ENCODE assay signal across 8 cellular contexts in the genomic region with DNA sequence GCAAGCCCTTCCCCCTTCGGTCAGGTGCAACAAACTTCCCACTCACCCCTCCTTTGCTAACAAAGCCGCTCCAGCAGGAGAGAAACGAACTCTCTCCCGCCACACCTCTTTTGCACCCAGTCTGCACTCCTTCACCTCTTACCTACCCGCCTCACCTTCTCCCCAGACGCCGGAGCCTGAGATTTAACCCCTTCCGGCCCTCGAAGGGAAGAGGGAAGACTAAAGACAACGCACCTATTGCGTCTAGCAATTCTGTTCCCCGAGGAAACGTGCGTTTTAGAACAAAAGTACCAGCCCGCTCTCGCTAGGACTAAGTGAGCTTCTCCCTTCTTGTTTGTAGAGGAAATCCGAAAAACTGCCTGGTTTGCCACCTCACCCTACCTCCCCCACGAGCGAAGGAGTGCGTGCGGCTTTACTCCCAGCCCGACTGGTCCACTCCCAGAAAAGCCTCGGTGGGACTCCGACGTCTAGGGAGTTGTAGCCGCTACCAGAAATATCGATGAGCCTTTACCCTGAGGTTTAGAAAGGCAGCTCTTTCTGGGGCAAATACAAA. TPM values are rescaled to one million over a fixed set of nuclear protein-coding genes. Genes with fewer than 3 reads are reported as not detected.
A peak's percentile ranks its signal among the peaks of the same experiment; 100 is the strongest.
DNase-seq lines count a peak whose midpoint lies in the region; TF ChIP-seq lines count a peak whose summit lies in the region.

No MANE protein-coding gene starts in this region.

- H4K20me1 ChIP-seq in Loucy (ENCODE audit: insufficient read depth, low read length, poor library complexity, severe bottlenecking), result peaks cover 26% of the 10 kb centered on the region

- in situ Hi-C loops in G401 (cut with HindIII; ENCODE audit: low sequenced_read_pairs), result no loop called here

- DNase-seq in G401 (ENCODE audit: low spot score), result peak; percentile 87
- peak; percentile 76 for DNase-seq in H7
- DNase-seq in SHP77 treated with DMSO at 0.1 percent for 48 hours (lab: John Stamatoyannopoulos, UW), result peak; percentile 96
- peak; percentile 32 to 56 (median 48) for DNase-seq in activated naive CD4-positive, alpha-beta T cell (lab: John Stamatoyannopoulos, UW)
- DNase-seq in germinal center (ENCODE audit: low spot score), result peak; percentile 71
- DNase-seq in non-pigmented ciliary epithelial cell (ENCODE audit: low read depth), result peak; percentile 20
- peak; percentile 74 to 87 for DNase-seq in suprapubic skin (ENCODE audit: low spot score in 2 of 2)

- TF ChIP-seq CTCF in Loucy (conservative IDR thresholded peaks at IDR 0.05; ENCODE audit: low read length) (no peak), suprapubic skin (IDR thresholded peaks at IDR 0.05) (no peak)

- H3K9ac ChIP-seq in Loucy (ENCODE audit: low read depth, low read length, poor library complexity, severe bottlenecking), result peak overlapping the region; percentile 82

- H3K9me2 ChIP-seq in Loucy (replicated peaks; ENCODE audit: low read depth, low read length), result no peaks in the 10 kb centered on the region

- no peaks in the 10 kb centered on the region for H3K27me3 ChIP-seq in H7 (ENCODE audit: control insufficient read depth, insufficient read depth, low read length)
- H3K27me3 ChIP-seq in Loucy (ENCODE audit: insufficient read depth, low read length, poor library complexity, severe bottlenecking), result no peaks in the 10 kb centered on the region
- H3K27me3 ChIP-seq in suprapubic skin, result no peaks in the 10 kb centered on the region

- H3K79me2 ChIP-seq in Loucy (ENCODE audit: insufficient read depth, low read length), result peaks cover 56% of the 10 kb centered on the region

- peak overlapping the region; percentile 99 for H3K4me2 ChIP-seq in Loucy (ENCODE audit: low read depth, low read length, poor library complexity, severe bottlenecking)

- H3F3A ChIP-seq in Loucy (ENCODE audit: low read depth), result no peaks in the 10 kb centered on the region

- H3K4me1 ChIP-seq in Loucy (ENCODE audit: insufficient read depth, low read length, poor library complexity, severe bottlenecking) (peaks cover 25% of the 10 kb centered on the region), suprapubic skin (peaks cover 60% of the 10 kb centered on the region)

- no peak for TF ChIP-seq POLR2A in suprapubic skin (IDR thresholded peaks at IDR 0.05)

- H2AFZ ChIP-seq in Loucy (ENCODE audit: low read length), result peak overlapping the region; percentile 98

- under 1% methylated on average over 23 of the region's 27 CpGs for WGBS in suprapubic skin

- H3K27ac ChIP-seq in suprapubic skin, result peak overlapping the region; percentile 91

- H3K4me3 ChIP-seq in H7 (ENCODE audit: insufficient read depth, low read depth, low read length), result peak overlapping the region; percentile 60
- H3K4me3 ChIP-seq in Loucy (ENCODE audit: low read length, poor library complexity, severe bottlenecking), result peak overlapping the region; percentile 96
- H3K4me3 ChIP-seq in suprapubic skin, result peak overlapping the region; percentile 96

- TF ChIP-seq EP300 in suprapubic skin (IDR thresholded peaks at IDR 0.05), result no peak

- H3K36me3 ChIP-seq in H7 (replicated peaks; ENCODE audit: control insufficient read depth, insufficient read depth, low read length), result 0 out of 2 replicates have a peak, but pooled peaks cover 1% of the 10 kb centered on the region
- H3K36me3 ChIP-seq in Loucy (ENCODE audit: insufficient read depth, low read length), result no peaks in the 10 kb centered on the region
- H3K36me3 ChIP-seq in suprapubic skin, result peaks cover 11% of the 10 kb centered on the region

- H3K9me3 ChIP-seq in Loucy (ENCODE audit: insufficient read depth, low read depth, low read length) (no peaks in the 10 kb centered on the region), suprapubic skin (peaks cover 2% of the 10 kb centered on the region)

RNA-seq across cellular contexts. Expression of a gene that starts 0.4 kb away (rescaled TPM):
- total RNA-seq in G401 (2014; rRNA removed; shearing (Covaris generic)), result 39.8 and 62.1 TPM in 2 replicates
- 24.2 and 26.3 TPM in 2 replicates for total RNA-seq in H7 (2014; rRNA removed; shearing (Covaris generic))
- total RNA-seq in suprapubic skin, result 10 to 100 TPM; 29.5 to 39.2 (median 34.8) TPM

RNA-seq across cellular contexts. Expression of a gene that starts 1.0 kb away (rescaled TPM):
- 7.1 and 8.2 TPM in 2 replicates for total RNA-seq in G401 (2014; rRNA removed; shearing (Covaris generic))
- 3.4 and 5.8 TPM in 2 replicates for total RNA-seq in H7 (2014; rRNA removed; shearing (Covaris generic))
- total RNA-seq in suprapubic skin, result 10 to 100 TPM in 1 of 4 donors, 1 to 10 TPM in 3; 3.3 to 14.0 (median 6.6) TPM

RNA-seq across cellular contexts. Expression of a gene that starts 48.6 kb away (rescaled TPM):
- 11.9 and 17.2 TPM in 2 replicates for total RNA-seq in G401 (2014; rRNA removed; shearing (Covaris generic))
- 7.3 and 7.5 TPM in 2 replicates for total RNA-seq in H7 (2014; rRNA removed; shearing (Covaris generic))
- 1 to 10 TPM; 2.7 to 7.9 (median 4.0) TPM for total RNA-seq in suprapubic skin

Comparison
In these comparisons a context has a peak if more than half of its experiments do, and no peak if none do; other contexts are left out.
1. Peak in every context shown above with its lines: DNase-seq, H3K4me3 ChIP-seq and H3K27ac ChIP-seq.
2. DNase-seq: peak in every context shown above with its lines; median percentile 96 in SHP77 treated with DMSO at 0.1 percent for 48 hours; 87 in G401; 80 in suprapubic skin; 76 in H7; 71 in germinal center; 48 in activated naive CD4-positive, alpha-beta T cell; 20 in non-pigmented ciliary epithelial cell.